8 cellular contexts compared by ENCODE assay signal in genomic region chr11:100681064-100681502, GRCh38. TPM values are rescaled to one million over a fixed set of nuclear protein-coding genes. Genes with fewer than 3 reads are reported as not detected.
DNase-seq lines count a peak whose midpoint lies in the region; ATAC-seq and TF ChIP-seq lines count a peak whose summit lies in the region.

No MANE protein-coding gene starts in this region.

- H3K4me3 ChIP-seq in cardiac muscle cell: no peak overlapping the region

- H3K4me1 Mint-ChIP-seq in activated CD4-positive, alpha-beta T cell treated with anti-CD3 and anti-CD28 coated beads for 36 hours: peaks cover 12% of the 10 kb centered on the region
- H3K4me1 Mint-ChIP-seq in T-helper 17 cell: no peaks in the 10 kb centered on the region
- H3K4me1 Mint-ChIP-seq in stimulated activated effector memory CD8-positive, alpha-beta T cell treated with anti-CD3 and anti-CD28 coated beads, Interleukin-12 subunit alpha, Interleukin-12 subunit beta, amount 100 ng/mL, for 72 hours: no peaks in the 10 kb centered on the region

- CTCF ChIA-PET in activated CD4-positive, alpha-beta T cell treated with anti-CD3 and anti-CD28 coated beads for 36 hours (lab: Charles Lee): no interaction called here

- no peaks in the 10 kb centered on the region for H3K36me3 Mint-ChIP-seq in activated CD4-positive, alpha-beta T cell treated with anti-CD3 and anti-CD28 coated beads for 36 hours (ENCODE audit: low read depth)
- H3K36me3 Mint-ChIP-seq in T-helper 17 cell (ENCODE audit: low read depth): no peaks in the 10 kb centered on the region
- no peaks in the 10 kb centered on the region for H3K36me3 Mint-ChIP-seq in stimulated activated effector memory CD8-positive, alpha-beta T cell treated with anti-CD3 and anti-CD28 coated beads, Interleukin-12 subunit alpha, Interleukin-12 subunit beta, amount 100 ng/mL, for 72 hours

- TF ChIP-seq CTCF in cardiac muscle cell (IDR thresholded peaks at IDR 0.05; ENCODE audit: low read depth, low read length): no peak

- peaks cover 7% of the 10 kb centered on the region for H3K27me3 Mint-ChIP-seq in activated CD4-positive, alpha-beta T cell treated with anti-CD3 and anti-CD28 coated beads for 36 hours
- no peaks in the 10 kb centered on the region for H3K27me3 Mint-ChIP-seq in T-helper 17 cell

- H3K9me3 ChIP-seq in T-helper 17 cell (ENCODE audit: control insufficient read depth, low read length, poor library complexity, severe bottlenecking): no peaks in the 10 kb centered on the region
- no peaks in the 10 kb centered on the region for H3K9me3 ChIP-seq in cardiac muscle cell (ENCODE audit: low read depth)

- H3K27ac ChIP-seq in cardiac muscle cell: no peak overlapping the region

- no peak overlapping the region for H3K4me3 Mint-ChIP-seq in activated CD4-positive, alpha-beta T cell treated with anti-CD3 and anti-CD28 coated beads for 36 hours
- H3K4me3 Mint-ChIP-seq in T-helper 17 cell: no peak overlapping the region
- H3K4me3 Mint-ChIP-seq in stimulated activated effector memory CD8-positive, alpha-beta T cell treated with anti-CD3 and anti-CD28 coated beads, Interleukin-12 subunit alpha, Interleukin-12 subunit beta, amount 100 ng/mL, for 72 hours: no peak overlapping the region

- POLR2A ChIA-PET in activated CD4-positive, alpha-beta T cell treated with anti-CD3 and anti-CD28 coated beads for 36 hours (lab: Charles Lee): no interaction called here

- H3K27ac Mint-ChIP-seq in activated CD4-positive, alpha-beta T cell treated with anti-CD3 and anti-CD28 coated beads for 36 hours: no peak overlapping the region
- no peak overlapping the region for H3K27ac Mint-ChIP-seq in T-helper 17 cell
- no peak overlapping the region for H3K27ac Mint-ChIP-seq in stimulated activated effector memory CD8-positive, alpha-beta T cell treated with anti-CD3 and anti-CD28 coated beads, Interleukin-12 subunit alpha, Interleukin-12 subunit beta, amount 100 ng/mL, for 72 hours

- ATAC-seq in activated CD4-positive, alpha-beta T cell treated with anti-CD3 and anti-CD28 coated beads for 36 hours: no peak
- ATAC-seq in HG02588 (IDR thresholded peaks at IDR 0.05; ENCODE audit: unreplicated experiment): peak; percentile 99
- peak; percentile 68 for ATAC-seq in T-helper 17 cell
- peak; percentile 50 for ATAC-seq in stimulated activated effector memory CD8-positive, alpha-beta T cell treated with anti-CD3 and anti-CD28 coated beads, Interleukin-12 subunit alpha, Interleukin-12 subunit beta, amount 100 ng/mL, for 72 hours

- H3K4me1 ChIP-seq in cardiac muscle cell (ENCODE audit: low read depth): peaks cover 33% of the 10 kb centered on the region

- intact Hi-C loops in activated CD4-positive, alpha-beta T cell treated with anti-CD3 and anti-CD28 coated beads for 36 hours (cut with DNase I, micrococcal nuclease): loop anchor here (5.0 to 10.0 kb wide), 3 partner anchors 176 to 251 kb away; no protein-coding TSS in a partner anchor

- peak; percentile 7 for DNase-seq in activated CD4-positive, alpha-beta T cell treated with anti-CD3 and anti-CD28 coated beads for 36 hours
- DNase-seq in activated CD4-positive, alpha-beta T cell treated with anti-CD3 and anti-CD28 coated beads, Interleukin-2, amount 50 U/mL, for 48 hours: no peak
- DNase-seq in LoVo (ENCODE audit: low spot score) (peak; percentile 78), T-helper 17 cell (no peak), cardiac muscle cell (ENCODE audit: low read depth in 1 of 2, low spot score in 1 of 2) (peak; percentile 22 to 29)
- no peak for DNase-seq in stimulated activated effector memory CD8-positive, alpha-beta T cell treated with anti-CD3 and anti-CD28 coated beads, Interleukin-12 subunit alpha, Interleukin-12 subunit beta, amount 100 ng/mL, for 72 hours (ENCODE audit: low spot score in 2 of 2)
- DNase-seq in activated naive CD4-positive, alpha-beta T cell treated with Interleukin-2 at 50 U/mL for 16 hours: no peak

- peaks cover 1% of the 10 kb centered on the region for H3K9me3 Mint-ChIP-seq in activated CD4-positive, alpha-beta T cell treated with anti-CD3 and anti-CD28 coated beads for 36 hours (ENCODE audit: low read depth)
- H3K9me3 Mint-ChIP-seq in stimulated activated effector memory CD8-positive, alpha-beta T cell treated with anti-CD3 and anti-CD28 coated beads, Interleukin-12 subunit alpha, Interleukin-12 subunit beta, amount 100 ng/mL, for 72 hours: peaks cover 6% of the 10 kb centered on the region

- no peaks in the 10 kb centered on the region for H3K27me3 ChIP-seq in cardiac muscle cell

- no peaks in the 10 kb centered on the region for H3K36me3 ChIP-seq in cardiac muscle cell

RNA-seq across cellular contexts. Expression of gene ARHGAP42, which starts 6.0 kb away (rescaled TPM):
- not detected for total RNA-seq in activated CD4-positive, alpha-beta T cell treated with anti-CD3 and anti-CD28 coated beads for 36 hours
- total RNA-seq in T-helper 17 cell: under 1 TPM; 0.12 to 0.31 TPM
- 90.9 and 135 TPM in 2 replicates for total RNA-seq in cardiac muscle cell
- polyA plus RNA-seq in cardiac muscle cell: 64.8 and 91.3 TPM in 2 replicates

Comparison
In these comparisons a context has a peak if more than half of its experiments do, and no peak if none do; other contexts are left out.
1. DNase-seq: peak in activated CD4-positive, alpha-beta T cell treated with anti-CD3 and anti-CD28 coated beads for 36 hours (single experiment), LoVo (single experiment) and cardiac muscle cell (2 of 2); none in activated CD4-positive, alpha-beta T cell treated with anti-CD3 and anti-CD28 coated beads, Interleukin-2, amount 50 U/mL, for 48 hours (0 of 2), T-helper 17 cell (0 of 3), stimulated activated effector memory CD8-positive, alpha-beta T cell treated with anti-CD3 and anti-CD28 coated beads, Interleukin-12 subunit alpha, Interleukin-12 subunit beta, amount 100 ng/mL, for 72 hours (0 of 2) and activated naive CD4-positive, alpha-beta T cell treated with Interleukin-2 at 50 U/mL for 16 hours (single experiment).
2. RNA of gene ARHGAP42, which starts 6.0 kb away (total RNA-seq): 90.9 to 135 TPM in cardiac muscle cell; 0.12 to 0.31 TPM in T-helper 17 cell and not detected in activated CD4-positive, alpha-beta T cell treated with anti-CD3 and anti-CD28 coated beads for 36 hours; every median in the first group is over 10 times any median in the second.